Comparison of ENCODE assay signal across 1 cellular context in the genomic region with DNA sequence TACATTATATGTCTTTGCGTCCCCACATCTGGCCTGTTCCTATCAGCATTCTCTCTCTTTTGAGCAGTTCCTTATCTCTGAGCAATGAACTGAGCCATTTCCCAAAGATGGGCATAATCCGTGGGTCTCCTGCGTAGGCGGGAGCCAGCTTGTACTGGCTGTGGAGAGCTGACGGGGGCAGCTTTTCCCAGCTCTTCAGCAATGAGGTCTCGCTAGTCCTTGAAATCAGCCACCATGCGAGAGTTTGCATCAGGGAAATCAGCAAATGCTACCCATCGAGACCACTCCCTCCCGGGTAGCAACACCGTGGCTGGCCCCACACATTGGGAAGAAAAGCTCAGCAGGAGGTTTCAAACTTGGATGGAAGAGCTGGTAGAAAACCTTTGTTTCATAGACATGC.
TF ChIP-seq lines count a peak whose summit lies in the region.

No MANE protein-coding gene starts in this region.

TF ChIP-seq in A549, 52 proteins besides CTCF, POLR2A, EP300 and RAD21 (continued from another document):
- no peak for TF ChIP-seq ZFP36 (IDR thresholded peaks at IDR 0.05; ENCODE audit: borderline replicate concordance, partially characterized antibody)
- TF ChIP-seq, protein P1, sequence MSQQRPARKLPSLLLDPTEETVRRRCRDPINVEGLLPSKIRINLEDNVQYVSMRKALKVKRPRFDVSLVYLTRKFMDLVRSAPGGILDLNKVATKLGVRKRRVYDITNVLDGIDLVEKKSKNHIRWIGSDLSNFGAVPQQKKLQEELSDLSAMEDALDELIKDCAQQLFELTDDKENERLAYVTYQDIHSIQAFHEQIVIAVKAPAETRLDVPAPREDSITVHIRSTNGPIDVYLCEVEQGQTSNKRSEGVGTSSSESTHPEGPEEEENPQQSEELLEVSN (IDR thresholded peaks at IDR 0.05; ENCODE audit: borderline replicate concordance, low read depth): no peak
- no peak for TF ChIP-seq SMC3 (IDR thresholded peaks at IDR 0.05)
- no peak for TF ChIP-seq JUNB (IDR thresholded peaks at IDR 0.05)
- TF ChIP-seq, protein P2, sequence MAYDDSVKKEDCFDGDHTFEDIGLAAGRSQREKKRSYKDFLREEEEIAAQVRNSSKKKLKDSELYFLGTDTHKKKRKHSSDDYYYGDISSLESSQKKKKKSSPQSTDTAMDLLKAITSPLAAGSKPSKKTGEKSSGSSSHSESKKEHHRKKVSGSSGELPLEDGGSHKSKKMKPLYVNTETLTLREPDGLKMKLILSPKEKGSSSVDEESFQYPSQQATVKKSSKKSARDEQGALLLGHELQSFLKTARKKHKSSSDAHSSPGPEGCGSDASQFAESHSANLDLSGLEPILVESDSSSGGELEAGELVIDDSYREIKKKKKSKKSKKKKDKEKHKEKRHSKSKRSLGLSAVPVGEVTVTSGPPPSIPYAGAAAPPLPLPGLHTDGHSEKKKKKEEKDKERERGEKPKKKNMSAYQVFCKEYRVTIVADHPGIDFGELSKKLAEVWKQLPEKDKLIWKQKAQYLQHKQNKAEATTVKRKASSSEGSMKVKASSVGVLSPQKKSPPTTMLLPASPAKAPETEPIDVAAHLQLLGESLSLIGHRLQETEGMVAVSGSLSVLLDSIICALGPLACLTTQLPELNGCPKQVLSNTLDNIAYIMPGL (CRISPR knock-in tag; IDR thresholded peaks at IDR 0.05; ENCODE audit: borderline replicate concordance): no peak
- no peak for TF ChIP-seq HEYL (CRISPR knock-in tag; IDR thresholded peaks at IDR 0.05)
- no peak for TF ChIP-seq KDM1A (IDR thresholded peaks at IDR 0.05; ENCODE audit: low read depth)
- no peak for TF ChIP-seq HOXA7 (CRISPR knock-in tag; IDR thresholded peaks at IDR 0.05)
- no peak for TF ChIP-seq HDAC2 (IDR thresholded peaks at IDR 0.05)
- no peak for TF ChIP-seq HOXB13 (CRISPR knock-in tag; IDR thresholded peaks at IDR 0.05; ENCODE audit: low read depth)
- TF ChIP-seq USF2 (IDR thresholded peaks at IDR 0.05): no peak
- TF ChIP-seq MYC (IDR thresholded peaks at IDR 0.05; ENCODE audit: borderline replicate concordance, low read length): no peak
